In genomic region chr3:12187448-12188327, GRCh38 we compare ENCODE assay signal across 8 cellular contexts. TPM values are rescaled to one million over a fixed set of nuclear protein-coding genes. Genes with fewer than 3 reads are reported as not detected.
DNase-seq lines count a peak whose midpoint lies in the region; ATAC-seq and TF ChIP-seq lines count a peak whose summit lies in the region.

No MANE protein-coding gene starts in this region.

- WGBS in heart left ventricle, 4 donors = 42 to 65% (median 57%) methylated on average over 7 of the region's 7 CpGs
- no CpG with 5 or more reads among the region's 7 CpGs for WGBS in mesendoderm (ENCODE audit: extremely low coverage, insufficient coverage, low lambda C conversion rate)

- H3K4me3 ChIP-seq in BLaER1 (peak overlapping the region; percentile 29; the same call in 1 of the 2 replicates), heart left ventricle (no peak overlapping the region), mesendoderm (ENCODE audit: low read length) (no peak overlapping the region)

- no peak for TF ChIP-seq CTCF in heart left ventricle (IDR thresholded peaks at IDR 0.05)

- H4K5ac ChIP-seq in mesendoderm (ENCODE audit: low read length) = no peak overlapping the region

- H4K20me1 ChIP-seq in BLaER1 = peaks cover 28% of the 10 kb centered on the region

- H4K8ac ChIP-seq in mesendoderm (ENCODE audit: low read depth, low read length) = no peak overlapping the region

- TF ChIP-seq POLR2A in heart left ventricle (IDR thresholded peaks at IDR 0.05) = no peak

- no peaks in the 10 kb centered on the region for H3K9me3 ChIP-seq in BLaER1
- H3K9me3 ChIP-seq in heart left ventricle = no peaks in the 10 kb centered on the region

- H3K36me3 ChIP-seq in BLaER1 = no peaks in the 10 kb centered on the region
- no peaks in the 10 kb centered on the region for H3K36me3 ChIP-seq in heart left ventricle
- H3K36me3 ChIP-seq in mesendoderm (ENCODE audit: control insufficient read depth, insufficient read depth, low read length) = no peaks in the 10 kb centered on the region

- peaks cover 27% of the 10 kb centered on the region for H3K27me3 ChIP-seq in BLaER1
- H3K27me3 ChIP-seq in heart left ventricle = no peaks in the 10 kb centered on the region
- no peaks in the 10 kb centered on the region for H3K27me3 ChIP-seq in mesendoderm (ENCODE audit: insufficient read depth, low read length, poor library complexity)

- intact Hi-C loops in heart left ventricle (cut with DNase I) = no loop called here

- H3K23ac ChIP-seq in mesendoderm (ENCODE audit: low read length) = no peak overlapping the region

- no peak overlapping the region for H2AK5ac ChIP-seq in mesendoderm (ENCODE audit: low read length)

- H3K18ac ChIP-seq in mesendoderm (ENCODE audit: low read length) = no peak overlapping the region

- H3K56ac ChIP-seq in mesendoderm (ENCODE audit: low read length) = no peak overlapping the region

- H3K9ac ChIP-seq in BLaER1 = no peak overlapping the region
- no peak overlapping the region for H3K9ac ChIP-seq in mesendoderm (ENCODE audit: low read length)

- peak; percentile 86 for DNase-seq in activated CD8-positive, alpha-beta memory T cell treated with anti-CD3 and anti-CD28 coated beads, Interleukin-2, amount 50 U/mL, for 48 hours
- DNase-seq in heart left ventricle (peak in 4 of 5 donors; percentile 28 to 81 (median 48)), GM19240 (ENCODE audit: insufficient read length, low spot score) (no peak), mesendoderm (no peak)
- DNase-seq in stimulated activated CD4-positive, alpha-beta T cell treated with anti-CD3 and anti-CD28 coated beads, Interleukin-1b, Interleukin-23, amount 100 ng/mL, for 24 hours (ENCODE audit: low read depth in 4 of 4, low spot score in 1 of 4) = peak; percentile 23 to 70 (median 42)

- no peak overlapping the region for H3K27ac ChIP-seq in BLaER1
- peak overlapping the region in 6 of 12 donors; percentile 10 to 86 (median 36) for H3K27ac ChIP-seq in heart left ventricle
- H3K27ac ChIP-seq in mesendoderm (ENCODE audit: low read depth, low read length) = no peak overlapping the region

- H2BK15ac ChIP-seq in mesendoderm (replicated peaks; ENCODE audit: low read depth) = no peak overlapping the region

- H3K4me1 ChIP-seq in BLaER1 (peaks cover 37% of the 10 kb centered on the region), heart left ventricle (peaks cover 0 to 56% (median 1%) of the 10 kb centered on the region in 12 donors), mesendoderm (ENCODE audit: control insufficient read depth, low read depth, low read length) (no peaks in the 10 kb centered on the region)

- no peak overlapping the region for H3K4ac ChIP-seq in mesendoderm (ENCODE audit: low read depth, low read length)

- ATAC-seq in GM19468 (IDR thresholded peaks at IDR 0.05; ENCODE audit: extremely low read depth, unreplicated experiment) = peak; percentile 63
- peak; percentile 53 for ATAC-seq in HG03565 (IDR thresholded peaks at IDR 0.05; ENCODE audit: unreplicated experiment)
- peak; percentile 44 to 75 (median 66) for ATAC-seq in heart left ventricle

- no peak overlapping the region for H2BK120ac ChIP-seq in mesendoderm (ENCODE audit: low read depth, low read length)

- H3K79me1 ChIP-seq in mesendoderm (ENCODE audit: low read length) = no peaks in the 10 kb centered on the region

- H3K79me2 ChIP-seq in mesendoderm (ENCODE audit: control insufficient read depth, insufficient read depth, low read length) = no peaks in the 10 kb centered on the region

- H3K4me2 ChIP-seq in BLaER1 = peak overlapping the region; percentile 92
- no peak overlapping the region for H3K4me2 ChIP-seq in mesendoderm (ENCODE audit: low read length)

- no peak overlapping the region for H2BK5ac ChIP-seq in mesendoderm (ENCODE audit: low read length)

RNA-seq across cellular contexts. Expression of gene TIMP4, which starts 29.0 kb away (rescaled TPM):
- 10 to 100 TPM in 6 of 9 donors, 1 to 10 TPM in 3; 3.0 to 57.9 (median 18.6) TPM for total RNA-seq in heart left ventricle
- polyA plus RNA-seq in heart left ventricle = 10 to 100 TPM in 1 of 2 donors, 1 to 10 TPM in 1; 8.0 to 40.5 TPM
- 10.4 TPM for polyA plus RNA-seq in mesendoderm (2013, experiment 1 of 2)
- 9.5 TPM for polyA plus RNA-seq in mesendoderm (2013, experiment 2 of 2)

Comparison
In these comparisons a context has a peak if more than half of its experiments do, and no peak if none do; other contexts are left out.
1. DNase-seq: peak in activated CD8-positive, alpha-beta memory T cell treated with anti-CD3 and anti-CD28 coated beads, Interleukin-2, amount 50 U/mL, for 48 hours (single experiment), heart left ventricle (4 of 5) and stimulated activated CD4-positive, alpha-beta T cell treated with anti-CD3 and anti-CD28 coated beads, Interleukin-1b, Interleukin-23, amount 100 ng/mL, for 24 hours (4 of 4); none in GM19240 (single experiment) and mesendoderm (single experiment).
2. Peak in every context shown above with its lines, with median percentiles within 50 percentile points of each other: ATAC-seq.